21 cellular contexts compared by ENCODE assay signal in genomic region chr2:84451579-84451978, GRCh38.
"Had no signal": no experiment of that assay in that cellular context is flagged by ENCODE, and none has a peak within 500 bp of the region (broad histone marks: within the 10 kb centered on the region; RNA-seq: fewer than 3 reads in every experiment).

No MANE protein-coding gene starts in this region.

- H3K36me3 ChIP-seq: cardiac muscle cell, neural progenitor cell, uterus had no signal

- H3K4me1 Mint-ChIP-seq: neural progenitor cell had no signal

- H3K4me3 ChIP-seq: cardiac muscle cell, lung, neural progenitor cell, sigmoid colon, smooth muscle cell, stomach, transverse colon, uterus had no signal

- H3K27me3 ChIP-seq: cardiac muscle cell, neural progenitor cell, sigmoid colon, stomach, transverse colon, uterus had no signal

- H3K9me3 Mint-ChIP-seq: activated CD4-positive, alpha-beta T cell treated with anti-CD3 and anti-CD28 coated beads, Interleukin-2, amount 10 ng/mL, durations not matched to agents 7 days and 5 days; activated CD8-positive, alpha-beta T cell treated with anti-CD3 and anti-CD28 coated beads for 36 hours; activated naive CD8-positive, alpha-beta T cell treated with anti-CD3 and anti-CD28 coated beads, Interleukin-2, amount 50 U/mL, for 24 hours; naive thymus-derived CD4-positive, alpha-beta T cell; neural progenitor cell; stimulated activated memory B cell treated with anti-CD40 and anti-IgM and Interleukin-4, amounts not matched to agents 10 μg/mL and 1 μg/mL and 100 μg/mL, for 72 hours had no signal

- H2AFZ ChIP-seq: neural progenitor cell had no signal

- DNase-seq: activated CD4-positive, alpha-beta T cell treated with anti-CD3 and anti-CD28 coated beads, Interleukin-2, amount 10 ng/mL, durations not matched to agents 7 days and 5 days; activated CD8-positive, alpha-beta memory T cell treated with anti-CD3 and anti-CD28 coated beads, Interleukin-2, amount 10 ng/mL, durations not matched to agents 7 days and 5 days; activated CD8-positive, alpha-beta T cell treated with anti-CD3 and anti-CD28 coated beads for 36 hours; activated gamma-delta T cell; activated naive CD4-positive, alpha-beta T cell treated with anti-CD3 and anti-CD28 coated beads, Interleukin-2, amount 50 U/mL, for 16 hours; activated naive CD8-positive, alpha-beta T cell treated with anti-CD3 and anti-CD28 coated beads, Interleukin-2, amount 50 U/mL, for 24 hours; activated T-cell treated with anti-CD3 and anti-CD28 coated beads for 4 hours; cortex of kidney; kidney; naive thymus-derived CD4-positive, alpha-beta T cell; sigmoid colon; stimulated activated CD4-positive, alpha-beta T cell treated with anti-CD3 and anti-CD28 coated beads, Interleukin-15, amount 100 ng/mL, for 24 hours; stomach; transverse colon; uterus had no signal

- H3K27ac Mint-ChIP-seq: activated CD4-positive, alpha-beta T cell treated with anti-CD3 and anti-CD28 coated beads, Interleukin-2, amount 10 ng/mL, durations not matched to agents 7 days and 5 days; activated CD8-positive, alpha-beta memory T cell treated with anti-CD3 and anti-CD28 coated beads, Interleukin-2, amount 10 ng/mL, durations not matched to agents 7 days and 5 days; activated CD8-positive, alpha-beta T cell treated with anti-CD3 and anti-CD28 coated beads for 36 hours; activated naive CD8-positive, alpha-beta T cell treated with anti-CD3 and anti-CD28 coated beads, Interleukin-2, amount 50 U/mL, for 24 hours; neural progenitor cell; stimulated activated memory B cell treated with anti-CD40 and anti-IgM and Interleukin-4, amounts not matched to agents 10 μg/mL and 1 μg/mL and 100 μg/mL, for 72 hours had no signal

- H3K9ac ChIP-seq: neural progenitor cell had no signal

- H3K27ac ChIP-seq: cardiac muscle cell, neural progenitor cell, sigmoid colon, stomach, transverse colon, uterus had no signal

- H3K4me3 Mint-ChIP-seq: activated CD4-positive, alpha-beta T cell treated with anti-CD3 and anti-CD28 coated beads, Interleukin-2, amount 10 ng/mL, durations not matched to agents 7 days and 5 days; activated CD8-positive, alpha-beta memory T cell treated with anti-CD3 and anti-CD28 coated beads, Interleukin-2, amount 10 ng/mL, durations not matched to agents 7 days and 5 days; activated CD8-positive, alpha-beta T cell treated with anti-CD3 and anti-CD28 coated beads for 36 hours; activated naive CD8-positive, alpha-beta T cell treated with anti-CD3 and anti-CD28 coated beads, Interleukin-2, amount 50 U/mL, for 24 hours; neural progenitor cell; stimulated activated memory B cell treated with anti-CD40 and anti-IgM and Interleukin-4, amounts not matched to agents 10 μg/mL and 1 μg/mL and 100 μg/mL, for 72 hours had no signal

- H3K4me2 ChIP-seq: neural progenitor cell, smooth muscle cell had no signal

- H3K9me3 ChIP-seq: sigmoid colon, stomach, transverse colon, uterus had no signal

- H3K27me3 Mint-ChIP-seq: activated CD4-positive, alpha-beta T cell treated with anti-CD3 and anti-CD28 coated beads, Interleukin-2, amount 10 ng/mL, durations not matched to agents 7 days and 5 days; activated CD8-positive, alpha-beta memory T cell treated with anti-CD3 and anti-CD28 coated beads, Interleukin-2, amount 10 ng/mL, durations not matched to agents 7 days and 5 days; activated CD8-positive, alpha-beta T cell treated with anti-CD3 and anti-CD28 coated beads for 36 hours; activated naive CD8-positive, alpha-beta T cell treated with anti-CD3 and anti-CD28 coated beads, Interleukin-2, amount 50 U/mL, for 24 hours; naive thymus-derived CD4-positive, alpha-beta T cell; stimulated activated memory B cell treated with anti-CD40 and anti-IgM and Interleukin-4, amounts not matched to agents 10 μg/mL and 1 μg/mL and 100 μg/mL, for 72 hours had no signal

- ATAC-seq: activated CD4-positive, CD25-positive, alpha-beta regulatory T cell treated with anti-CD3 and anti-CD28 coated beads, Interleukin-2, amount 50 U/mL, for 24 hours; activated CD8-positive, alpha-beta memory T cell treated with anti-CD3 and anti-CD28 coated beads, Interleukin-2, amount 10 ng/mL, durations not matched to agents 7 days and 5 days; activated CD8-positive, alpha-beta T cell treated with anti-CD3 and anti-CD28 coated beads for 36 hours; activated naive CD8-positive, alpha-beta T cell treated with anti-CD3 and anti-CD28 coated beads, Interleukin-2, amount 50 U/mL, for 24 hours; stimulated activated memory B cell treated with anti-CD40 and anti-IgM and Interleukin-4, amounts not matched to agents 10 μg/mL and 1 μg/mL and 100 μg/mL, for 72 hours had no signal

- H3K4me1 ChIP-seq: neural progenitor cell had no signal
